Comparison of ENCODE assay signal across 21 cellular contexts in genomic region chr12:112275836-112276235, GRCh38.
DNase-seq lines count a peak whose midpoint lies in the region; FAIRE-seq and TF ChIP-seq lines count a peak whose summit lies in the region.
"Had no signal": no experiment of that assay in that cellular context is flagged by ENCODE, and none has a peak within 500 bp of the region (broad histone marks: within the 10 kb centered on the region; RNA-seq: fewer than 3 reads in every experiment).

No MANE protein-coding gene starts in this region.

- TF ChIP-seq CTCF in keratinocyte (optimal IDR thresholded peaks at IDR 0.05 in 1 of 3, IDR thresholded peaks at IDR 0.05 in 1 of 3, conservative IDR thresholded peaks at IDR 0.05 in 1 of 3; ENCODE audit: extremely low read depth in 1 of 3, insufficient read depth in 2 of 3, low read length in 3 of 3) (no peak), coronary artery (IDR thresholded peaks at IDR 0.05) (no peak)

- peaks cover 5 to 11% of the 10 kb centered on the region in 2 experiments for H3K36me3 ChIP-seq in keratinocyte (ENCODE audit: control insufficient read depth in 2 of 2, extremely low read depth in 1 of 2, insufficient read depth in 2 of 2, low read length in 2 of 2)
- peaks cover 14% of the 10 kb centered on the region for H3K36me3 ChIP-seq in MG63

- H2AFZ ChIP-seq in keratinocyte (ENCODE audit: control insufficient read depth, low read length): no peak overlapping the region

- no peak overlapping the region for H3K27ac ChIP-seq in keratinocyte (ENCODE audit: control insufficient read depth, insufficient read depth, low read length)
- H3K27ac ChIP-seq in coronary artery: no peak overlapping the region
- H3K27ac ChIP-seq: 22Rv1; A549; BLaER1 treated with 17β-estradiol and CSF1 and Interleukin-3, amounts not matched to agents 10 nM and 100 nM; C4-2B had no signal

- peaks cover 5% of the 10 kb centered on the region for H3K4me1 ChIP-seq in keratinocyte (ENCODE audit: control insufficient read depth, extremely low read depth, insufficient read depth, low read length)
- H3K4me1 ChIP-seq: A549; BLaER1 treated with 17β-estradiol and CSF1 and Interleukin-3, amounts not matched to agents 10 nM and 100 nM; Caco-2 had no signal

- H3K9me3 ChIP-seq in keratinocyte (ENCODE audit: control insufficient read depth, low read depth, low read length) (no peaks in the 10 kb centered on the region), MG63 (no peaks in the 10 kb centered on the region)
- H3K9me3 ChIP-seq: A549; BLaER1 treated with 17β-estradiol and CSF1 and Interleukin-3, amounts not matched to agents 10 nM and 100 nM; Caco-2 had no signal

- H3K27me3 ChIP-seq in keratinocyte (ENCODE audit: control insufficient read depth, extremely low read depth, insufficient read depth, low read length): no peaks in the 10 kb centered on the region
- no peaks in the 10 kb centered on the region for H3K27me3 ChIP-seq in MG63
- H3K27me3 ChIP-seq: BLaER1 treated with 17β-estradiol and CSF1 and Interleukin-3, amounts not matched to agents 10 nM and 100 nM had no signal

- H3K4me3 ChIP-seq in keratinocyte (ENCODE audit: control insufficient read depth in 2 of 3, extremely low read depth in 1 of 3, insufficient read depth in 2 of 3, low read depth in 1 of 3, low read length in 3 of 3) (no peak overlapping the region), coronary artery (no peak overlapping the region), MG63 (no peak overlapping the region)
- H3K4me3 ChIP-seq: A549; BLaER1 treated with 17β-estradiol and CSF1 and Interleukin-3, amounts not matched to agents 10 nM and 100 nM had no signal

- H3K9ac ChIP-seq in keratinocyte (ENCODE audit: control insufficient read depth, extremely low read depth, insufficient read depth, low read length): no peak overlapping the region
- H3K9ac ChIP-seq: BLaER1 treated with 17β-estradiol and CSF1 and Interleukin-3, amounts not matched to agents 10 nM and 100 nM had no signal

- no peaks in the 10 kb centered on the region for H4K20me1 ChIP-seq in keratinocyte (ENCODE audit: control insufficient read depth, extremely low read depth, insufficient read depth, low read length)
- H4K20me1 ChIP-seq: BLaER1 treated with 17β-estradiol and CSF1 and Interleukin-3, amounts not matched to agents 10 nM and 100 nM had no signal

- H3K9me1 ChIP-seq in keratinocyte (ENCODE audit: control insufficient read depth, extremely low read depth, insufficient read depth, low read length): no peaks in the 10 kb centered on the region

- DNase-seq in SKM-1 treated with dmso at 0.1 percent for 144 hours (lab: John Stamatoyannopoulos, UW; ENCODE audit: unreplicated experiment) (peak; percentile 1), SKM-1 (lab: John Stamatoyannopoulos, UW; ENCODE audit: unreplicated experiment) (no peak), keratinocyte (ENCODE audit: low read depth, low spot score) (no peak), pons (ENCODE audit: low spot score) (peak; percentile 83), coronary artery (ENCODE audit: low spot score) (no peak), MG63 (no peak)
- DNase-seq: AML-193; Calu3; CD4-positive, alpha-beta T cell; CD8-positive, alpha-beta T cell; DMS79 treated with DMSO at 0.1 percent for 48 hours; GF-D8 had no signal

- dilution Hi-C loops in keratinocyte (cut with MboI; ENCODE audit: extremely low pct_ligation_motif_present, low sequenced_read_pairs): no loop called here

- H3K4me2 ChIP-seq in keratinocyte (ENCODE audit: control insufficient read depth, extremely low read depth, insufficient read depth, low read depth, low read length): no peak overlapping the region
- H3K4me2 ChIP-seq: A549; BLaER1 treated with 17β-estradiol and CSF1 and Interleukin-3, amounts not matched to agents 10 nM and 100 nM had no signal

- no peaks in the 10 kb centered on the region for H3K79me2 ChIP-seq in keratinocyte (ENCODE audit: control insufficient read depth, insufficient read depth, low read length)

- peak; percentile 5 for FAIRE-seq in keratinocyte (lab: Jason Lieb, UNC)
- FAIRE-seq: A549, D721Med, G401.6, GM12892, GM18507 had no signal

Comparison
In these comparisons a context has a peak if more than half of its experiments do, and no peak if none do; other contexts are left out.
1. DNase-seq: peak in SKM-1 treated with dmso at 0.1 percent for 144 hours (single experiment) and pons (single experiment); none in SKM-1 (single experiment), keratinocyte (single experiment), coronary artery (single experiment) and MG63 (single experiment).